Comparison of ENCODE assay signal across 16 cellular contexts in genomic region chr15:74199293-74199645, GRCh38. TPM values are rescaled to one million over a fixed set of nuclear protein-coding genes. Genes with fewer than 3 reads are reported as not detected.
A peak's percentile ranks its signal among the peaks of the same experiment; 100 is the strongest.
DNase-seq lines count a peak whose midpoint lies in the region; ATAC-seq and TF ChIP-seq lines count a peak whose summit lies in the region.
"Had no signal": no experiment of that assay in that cellular context is flagged by ENCODE, and none has a peak within 500 bp of the region (broad histone marks: within the 10 kb centered on the region; RNA-seq: fewer than 3 reads in every experiment).

No MANE protein-coding gene starts in this region.

- peak overlapping the region; percentile 93 for H3K27ac Mint-ChIP-seq in Calu3 (ENCODE audit: unreplicated experiment)
- peak overlapping the region; percentile 37 to 99 (median 97) for H3K27ac Mint-ChIP-seq in nephron
- H3K27ac Mint-ChIP-seq in CD4-positive, alpha-beta T cell: no peak overlapping the region
- H3K27ac Mint-ChIP-seq: CD4-positive, CD25-positive, alpha-beta regulatory T cell; GM23338 had no signal

- H3K27me3 ChIP-seq in PC-9 (ENCODE audit: insufficient read depth, low read depth) (no peaks in the 10 kb centered on the region), thyroid gland (no peaks in the 10 kb centered on the region)
- H3K27me3 ChIP-seq in CD4-positive, alpha-beta T cell (ENCODE audit: control insufficient read depth, insufficient read depth, low read length): peaks cover 5% of the 10 kb centered on the region
- H3K27me3 ChIP-seq: BLaER1 had no signal

- H3F3A ChIP-seq in PC-9 (ENCODE audit: insufficient read depth, low read depth): peaks cover 80% of the 10 kb centered on the region

- H4K20me1 ChIP-seq in PC-9 (ENCODE audit: insufficient read depth): no peaks in the 10 kb centered on the region
- H4K20me1 ChIP-seq: BLaER1 had no signal

- H3K9me3 ChIP-seq in PC-9 (ENCODE audit: insufficient read depth, low read depth) (no peaks in the 10 kb centered on the region), thyroid gland (no peaks in the 10 kb centered on the region)
- no peaks in the 10 kb centered on the region for H3K9me3 ChIP-seq in CD4-positive, alpha-beta T cell (ENCODE audit: control insufficient read depth, low read length)
- H3K9me3 ChIP-seq: BLaER1, HAP-1 had no signal

- H3K36me3 ChIP-seq in PC-9 (ENCODE audit: low read depth) (peaks cover 26% of the 10 kb centered on the region), thyroid gland (no peaks in the 10 kb centered on the region)
- H3K36me3 ChIP-seq: BLaER1, HAP-1 had no signal

- H3K27me3 Mint-ChIP-seq in Calu3 (ENCODE audit: unreplicated experiment) (no peaks in the 10 kb centered on the region), nephron (ENCODE audit: low read depth) (peaks cover 4% of the 10 kb centered on the region)
- peaks cover 4% of the 10 kb centered on the region for H3K27me3 Mint-ChIP-seq in CD4-positive, alpha-beta T cell
- H3K27me3 Mint-ChIP-seq: CD4-positive, CD25-positive, alpha-beta regulatory T cell had no signal

- H2AFZ ChIP-seq in PC-9: no peak overlapping the region
- H2AFZ ChIP-seq: GM23338 had no signal

- peaks cover 80% of the 10 kb centered on the region for H3K4me1 ChIP-seq in PC-9 (replicated peaks; ENCODE audit: insufficient read depth)
- H3K4me1 ChIP-seq in thyroid gland: peaks cover 5 to 56% of the 10 kb centered on the region in 2 donors

- no peaks in the 10 kb centered on the region for H3K9me2 ChIP-seq in PC-9 (ENCODE audit: insufficient read depth)

- peak overlapping the region; percentile 46 for H3K4me3 Mint-ChIP-seq in Calu3 (ENCODE audit: low read depth, unreplicated experiment)
- H3K4me3 Mint-ChIP-seq in nephron: no peak overlapping the region
- H3K4me3 Mint-ChIP-seq in CD4-positive, alpha-beta T cell: no peak overlapping the region
- H3K4me3 Mint-ChIP-seq: CD4-positive, CD25-positive, alpha-beta regulatory T cell; GM23338 had no signal

- BruUV-seq in Calu3 (replicated peaks; lab: Mats Ljungman, UMichigan): no TSS peak
- BruUV-seq in PC-9 (replicated peaks; lab: Mats Ljungman, UMichigan): no TSS peak

- peaks cover 70% of the 10 kb centered on the region for H3K79me2 ChIP-seq in PC-9 (ENCODE audit: low read depth)

- ATAC-seq in HG02852 (IDR thresholded peaks at IDR 0.05; ENCODE audit: unreplicated experiment): no peak
- ATAC-seq in CD4-positive, alpha-beta T cell (ENCODE audit: poor library complexity): no peak
- ATAC-seq: GM12878, GM23338, HepG2 had no signal

- peaks cover 74% of the 10 kb centered on the region for H3K4me1 Mint-ChIP-seq in Calu3 (ENCODE audit: low read depth, unreplicated experiment)
- peaks cover 74% of the 10 kb centered on the region for H3K4me1 Mint-ChIP-seq in nephron
- no peaks in the 10 kb centered on the region for H3K4me1 Mint-ChIP-seq in CD4-positive, alpha-beta T cell (ENCODE audit: low read depth)
- H3K4me1 Mint-ChIP-seq: CD4-positive, CD25-positive, alpha-beta regulatory T cell had no signal

- H3K4me3 ChIP-seq in PC-9: peak overlapping the region; percentile 73; the same call in 1 of the 2 replicates
- H3K4me3 ChIP-seq in thyroid gland (replicated peaks in 1 of 3): no peak overlapping the region
- H3K4me3 ChIP-seq: BLaER1, GM12878, GM23338, HAP-1 had no signal

- DNase-seq in Calu3 (no peak), PC-9 (no peak), thyroid gland (peak; percentile 42 to 52), RWPE1 (ENCODE audit: low spot score) (no peak)
- no peak for DNase-seq in CD4-positive, alpha-beta T cell
- DNase-seq in central memory CD4-positive, alpha-beta T cell: no peak
- DNase-seq: CD4-positive, CD25-positive, alpha-beta regulatory T cell; DMS79 had no signal

- intact Hi-C loops in Calu3 (cut with micrococcal nuclease; ENCODE audit: unreplicated experiment) (no loop called here), PC-9 (cut with micrococcal nuclease; ENCODE audit: unreplicated experiment) (no loop called here), thyroid gland (cut with DNase I) (no loop called here)
- intact Hi-C loops in CD4-positive, alpha-beta T cell (cut with DNase I, micrococcal nuclease): no loop called here

- H3K27ac ChIP-seq in PC-9: peak overlapping the region; percentile 95
- no peak overlapping the region for H3K27ac ChIP-seq in thyroid gland
- no peak overlapping the region for H3K27ac ChIP-seq in CD4-positive, alpha-beta T cell (ENCODE audit: low read depth, low read length)
- no peak overlapping the region for H3K27ac ChIP-seq in RWPE1
- H3K27ac ChIP-seq: BLaER1 had no signal

- H3K4me2 ChIP-seq in PC-9: peak overlapping the region; percentile 96
- H3K4me2 ChIP-seq: GM23338 had no signal

- TF ChIP-seq CTCF in Calu3 (IDR thresholded peaks at IDR 0.05; ENCODE audit: unreplicated experiment): no peak
- TF ChIP-seq CTCF in PC-9 (conservative IDR thresholded peaks at IDR 0.05): no peak
- no peak for TF ChIP-seq CTCF in nephron (IDR thresholded peaks at IDR 0.05; ENCODE audit: unreplicated experiment in 3 of 3)
- TF ChIP-seq CTCF in thyroid gland (IDR thresholded peaks at IDR 0.05): no peak
- TF ChIP-seq CTCF in CD4-positive, alpha-beta T cell (IDR thresholded peaks at IDR 0.05): no peak
- TF ChIP-seq CTCF in RWPE1 (conservative IDR thresholded peaks at IDR 0.05; ENCODE audit: low read depth): no peak

- no peak for TF ChIP-seq POLR2A in thyroid gland (IDR thresholded peaks at IDR 0.05)

- H3K36me3 Mint-ChIP-seq in Calu3 (ENCODE audit: insufficient read depth, unreplicated experiment) (peaks cover 34% of the 10 kb centered on the region), nephron (ENCODE audit: low read depth) (no peaks in the 10 kb centered on the region)
- no peaks in the 10 kb centered on the region for H3K36me3 Mint-ChIP-seq in CD4-positive, alpha-beta T cell (ENCODE audit: low read depth)
- H3K36me3 Mint-ChIP-seq: CD4-positive, CD25-positive, alpha-beta regulatory T cell had no signal

- H3K9me3 Mint-ChIP-seq in Calu3 (ENCODE audit: low read depth, unreplicated experiment) (no peaks in the 10 kb centered on the region), nephron (no peaks in the 10 kb centered on the region)
- no peaks in the 10 kb centered on the region for H3K9me3 Mint-ChIP-seq in CD4-positive, alpha-beta T cell
- H3K9me3 Mint-ChIP-seq: GM23338 had no signal

- CTCF ChIA-PET in Calu3 (lab: Charles Lee) (interaction anchor here (0.6 to 2.8 kb wide), 4 partner anchors 17 to 108 kb away, joined by 3 to 8 read pairs (median 4); partner anchors contain the start of gene CCDC33), PC-9 (lab: Charles Lee) (no interaction called here), RWPE1 (lab: Yijun Ruan, JAX) (interaction anchor here (1.6 kb wide), 1 partner anchor 10 kb away, joined by 4 read pairs; no protein-coding TSS in a partner anchor)
- CTCF ChIA-PET in CD4-positive, alpha-beta T cell (lab: Charles Lee): no interaction called here

- POLR2A ChIA-PET in PC-9 (lab: Charles Lee; ENCODE audit: unreplicated experiment) (interaction anchor here (0.6 kb wide), 1 partner anchor 37 kb away, joined by 3 read pairs; the partner anchor contains the start of gene CCDC33), RWPE1 (lab: Yijun Ruan, JAX; ENCODE audit: low non-redundant PET) (no interaction called here)
- POLR2A ChIA-PET in CD4-positive, alpha-beta T cell (lab: Charles Lee): no interaction called here

- WGBS in thyroid gland, 2 donors: 44 to 52% methylated on average over 6 of the region's 6 CpGs

RNA-seq across cellular contexts. Expression of gene STRA6, which starts 3.3 kb away (rescaled TPM):
- total RNA-seq in Calu3 (2022) (5.9 and 8.4 TPM in 2 replicates), PC-9 (2021) (64.9 and 83.6 TPM in 2 replicates), thyroid gland (not detected)
- not detected for total RNA-seq in CD4-positive, alpha-beta T cell
- total RNA-seq: CD4-positive, CD25-positive, alpha-beta regulatory T cell had no signal

RNA-seq across cellular contexts. Expression of gene ISLR, which starts 25.8 kb away (rescaled TPM):
- total RNA-seq in Calu3 (2022) (not detected in 2 replicates), PC-9 (2021) (not detected in 2 replicates), thyroid gland (100 to 1,000 TPM in 2 of 4 donors, 10 to 100 TPM in 2; 90.8 to 151 (median 97.7) TPM)
- total RNA-seq in CD4-positive, alpha-beta T cell: not detected
- total RNA-seq: CD4-positive, CD25-positive, alpha-beta regulatory T cell; GM23338; HepG2 had no signal

RNA-seq across cellular contexts. Expression of gene CCDC33, which starts 36.9 kb away (rescaled TPM):
- total RNA-seq in Calu3 (2022) (2.1 and 2.7 TPM in 2 replicates), PC-9 (2021) (7.5 and 15.4 TPM in 2 replicates), thyroid gland (under 1 TPM in 1 of 4 donors, not detected in 3; 0.13 TPM)
- not detected for total RNA-seq in CD4-positive, alpha-beta T cell
- total RNA-seq: A673; CD4-positive, CD25-positive, alpha-beta regulatory T cell; HepG2 had no signal

Comparison
In these comparisons a context has a peak if more than half of its experiments do, and no peak if none do; other contexts are left out.
1. DNase-seq: peak in thyroid gland (2 of 2); none in Calu3 (single experiment), PC-9 (0 of 2), CD4-positive, alpha-beta T cell (0 of 10), central memory CD4-positive, alpha-beta T cell (single experiment) and RWPE1 (single experiment).
2. RNA of gene ISLR, which starts 25.8 kb away (total RNA-seq): 90.8 to 151 TPM in thyroid gland; not detected in Calu3, not detected in PC-9 and not detected in CD4-positive, alpha-beta T cell; every median in the first group is over 10 times any median in the second.
3. CTCF ChIA-PET loops: an anchor here in Calu3 (0.6 to 2.8 kb wide) and RWPE1 (1.6 kb wide); none called in PC-9 and CD4-positive, alpha-beta T cell.